Comparison of ENCODE assay signal across 8 cellular contexts in genomic region chr10:99621454-99622246, GRCh38. TPM values are rescaled to one million over a fixed set of nuclear protein-coding genes. Genes with fewer than 3 reads are reported as not detected.
DNase-seq lines count a peak whose midpoint lies in the region; ATAC-seq and TF ChIP-seq lines count a peak whose summit lies in the region.

No MANE protein-coding gene starts in this region.

- H3K4me3 ChIP-seq in Karpas-422 (ENCODE audit: low read length) (peak overlapping the region; percentile 82), ascending aorta (peak overlapping the region; percentile 61 to 70)

- H3K36me3 ChIP-seq in Karpas-422 (ENCODE audit: insufficient read depth, low read length) (no peaks in the 10 kb centered on the region; the same call in 1 of the 2 replicates), ascending aorta (no peaks in the 10 kb centered on the region)

- H3K4me3 Mint-ChIP-seq in CD14-positive monocyte, result peak overlapping the region; percentile 82 to 90

- ATAC-seq in left colon (peak; percentile 9), GM21381 (IDR thresholded peaks at IDR 0.05; ENCODE audit: unreplicated experiment) (no peak)

- TF ChIP-seq CTCF in CD14-positive monocyte (IDR thresholded peaks at IDR 0.05), result no peak
- TF ChIP-seq CTCF in ascending aorta (IDR thresholded peaks at IDR 0.05), result peak in 1 of 3 experiments; percentile 4

- H3K27me3 ChIP-seq in Karpas-422 (ENCODE audit: low read length) (no peaks in the 10 kb centered on the region), ascending aorta (no peaks in the 10 kb centered on the region)

- peak overlapping the region; percentile 83 for H3K27ac ChIP-seq in Karpas-422 (ENCODE audit: low read length)
- H3K27ac ChIP-seq in ascending aorta, result peak overlapping the region; percentile 97 to 99
- H3K27ac ChIP-seq in temporal lobe (ENCODE audit: low read depth, low read length), result peak overlapping the region; percentile 88

- peak overlapping the region; percentile 92 for H3K4me2 ChIP-seq in Karpas-422 (ENCODE audit: low read depth, low read length, poor library complexity, severe bottlenecking)

- peak overlapping the region; percentile 70; the same call in 1 of the 2 replicates for H2AFZ ChIP-seq in Karpas-422 (ENCODE audit: low read length)

- peak overlapping the region; percentile 91 for H3K9ac ChIP-seq in Karpas-422 (ENCODE audit: low read length)

- H3K4me1 ChIP-seq in Karpas-422 (ENCODE audit: low read length) (peaks cover 33% of the 10 kb centered on the region), ascending aorta (peaks cover 2 to 27% of the 10 kb centered on the region in 2 donors)

- peak overlapping the region; percentile 95 to 99 (median 98) for H3K27ac Mint-ChIP-seq in CD14-positive monocyte

- H3K9me3 Mint-ChIP-seq in CD14-positive monocyte, result peaks cover 0 to 3% (median 2%) of the 10 kb centered on the region in 7 donors

- H3K9me3 ChIP-seq in Karpas-422 (ENCODE audit: low read length) (no peaks in the 10 kb centered on the region), ascending aorta (no peaks in the 10 kb centered on the region)

- peaks cover 44% of the 10 kb centered on the region for H3K4me1 Mint-ChIP-seq in CD14-positive monocyte

- peaks cover 0 to 4% of the 10 kb centered on the region in 2 donors for H3K36me3 Mint-ChIP-seq in CD14-positive monocyte

- H3K79me2 ChIP-seq in Karpas-422 (ENCODE audit: low read length), result peaks cover 33% of the 10 kb centered on the region

- DNase-seq in CD14-positive monocyte (ENCODE audit: low spot score) (no peak), Karpas-422 (peak; percentile 55), ascending aorta (ENCODE audit: low spot score in 2 of 2) (no peak), left colon (peak in 1 of 2 donors; percentile 22), pons (ENCODE audit: low spot score) (no peak), SW480 (ENCODE audit: low spot score) (no peak)

- intact Hi-C loops in CD14-positive monocyte (cut with micrococcal nuclease) (loop anchor here (2.0 to 5.0 kb wide), 4 partner anchors 36 to 189 kb away; partner anchors contain the start of genes ENTPD7 (in 2 of the 2) and GOT1 (in 2 of the 2)), ascending aorta (cut with DNase I) (loop anchor here (1.0 to 10.0 kb wide), 6 partner anchors 38 to 1177 kb away; partner anchors contain the start of genes BLOC1S2, COX15, CUTC and DNMBP), left colon (cut with DNase I, micrococcal nuclease) (loop anchor here in 1 of 2 donors (10.0 kb wide), 1 partner anchor 83 kb away; no protein-coding TSS in a partner anchor)

- no peaks in the 10 kb centered on the region for H3K9me2 ChIP-seq in Karpas-422 (replicated peaks; ENCODE audit: insufficient read depth, low read length)

- H3K27me3 Mint-ChIP-seq in CD14-positive monocyte (ENCODE audit: low read depth in 3 of 3), result peaks cover 0 to 2% (median 0%) of the 10 kb centered on the region in 3 donors

- no peaks in the 10 kb centered on the region for H4K20me1 ChIP-seq in Karpas-422 (ENCODE audit: insufficient read depth, low read depth, low read length)

RNA-seq across cellular contexts. Expression of gene SLC25A28, which starts 1.4 kb away (rescaled TPM):
- 10 to 100 TPM; 15.4 to 15.5 TPM for polyA plus RNA-seq in CD14-positive monocyte
- total RNA-seq in Karpas-422 (2014; rRNA removed; shearing (Covaris generic); ENCODE audit: low replicate concordance), result 32.9 and 36.4 TPM in 2 replicates
- total RNA-seq in ascending aorta, result 25.2 TPM
- 10 to 100 TPM; 28.8 to 35.7 TPM for total RNA-seq in left colon
- total RNA-seq in temporal lobe, result 15.2 TPM

RNA-seq across cellular contexts. Expression of gene ENTPD7, which starts 37.7 kb away (rescaled TPM):
- polyA plus RNA-seq in CD14-positive monocyte, result 1 to 10 TPM; 2.2 to 2.9 TPM
- total RNA-seq in Karpas-422 (2014; rRNA removed; shearing (Covaris generic); ENCODE audit: low replicate concordance), result 4.9 TPM in 2 replicates
- 9.9 TPM for total RNA-seq in ascending aorta
- total RNA-seq in left colon, result 10 to 100 TPM; 20.2 to 21.5 TPM
- total RNA-seq in temporal lobe, result 8.6 TPM
